ENCODE assay signal across 15 cellular contexts in the genomic region with DNA sequence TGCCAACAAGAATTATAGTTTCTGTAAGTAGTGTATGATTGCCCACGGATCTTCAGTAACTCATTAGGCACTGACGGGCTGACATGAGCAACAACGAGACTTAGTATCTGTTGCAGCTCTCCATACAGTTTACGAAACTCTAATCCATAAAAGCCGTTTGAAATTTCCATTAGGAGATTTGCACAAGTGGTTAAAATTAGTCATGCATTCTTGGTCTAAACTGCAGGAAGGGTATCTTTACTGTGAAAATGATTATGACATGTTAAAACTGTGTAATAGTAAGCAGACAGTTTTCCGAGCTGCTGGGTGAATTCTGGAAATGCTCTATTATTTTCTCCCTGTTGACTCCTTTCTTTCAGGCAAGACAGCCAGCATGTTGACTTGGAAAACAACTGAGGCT.
DNase-seq lines count a peak whose midpoint lies in the region; TF ChIP-seq lines count a peak whose summit lies in the region.
"Had no signal": no experiment of that assay in that cellular context is flagged by ENCODE, and none has a peak within 500 bp of the region (broad histone marks: within the 10 kb centered on the region; RNA-seq: fewer than 3 reads in every experiment).

No MANE protein-coding gene starts in this region.

- H3K4me3 ChIP-seq in HFF-Myc (replicated peaks; ENCODE audit: low read depth, low read length): no peak overlapping the region
- no peak overlapping the region for H3K4me3 ChIP-seq in hepatocyte
- no peak overlapping the region for H3K4me3 ChIP-seq in vagina
- H3K4me3 ChIP-seq: BLaER1, MG63 had no signal

- H3K9me3 ChIP-seq in hepatocyte (ENCODE audit: low read depth) (no peaks in the 10 kb centered on the region), vagina (peaks cover 3% of the 10 kb centered on the region)
- H3K9me3 ChIP-seq: BLaER1, MG63 had no signal

- H3K27ac ChIP-seq in hepatocyte: peak overlapping the region; percentile 34
- peak overlapping the region; percentile 37 for H3K27ac ChIP-seq in vagina
- H3K27ac ChIP-seq: BLaER1 had no signal

- no peaks in the 10 kb centered on the region for H4K20me1 ChIP-seq in hepatocyte (ENCODE audit: insufficient read depth, poor library complexity, severe bottlenecking)
- H4K20me1 ChIP-seq: BLaER1 had no signal

- no peaks in the 10 kb centered on the region for H3K36me3 ChIP-seq in hepatocyte (replicated peaks; ENCODE audit: insufficient read depth, low read depth)
- no peaks in the 10 kb centered on the region for H3K36me3 ChIP-seq in vagina
- H3K36me3 ChIP-seq: BLaER1, MG63 had no signal

- no peak for TF ChIP-seq POLR2A in vagina (IDR thresholded peaks at IDR 0.05)

- no peaks in the 10 kb centered on the region for H3K79me2 ChIP-seq in hepatocyte

- peak; percentile 4 for DNase-seq in HFF-Myc (ENCODE audit: extremely low read depth, low read depth)
- DNase-seq in amniotic epithelial cell (ENCODE audit: low read depth): peak; percentile 85
- peak; percentile 23 for DNase-seq in hepatocyte (ENCODE audit: low spot score)
- DNase-seq in vagina (ENCODE audit: extremely low spot score in 2 of 2): no peak
- DNase-seq in stimulated activated CD4-positive, alpha-beta T cell treated with anti-CD3 and anti-CD28 coated beads, Interleukin-4, amount 100 ng/mL, for 24 hours: no peak
- no peak for DNase-seq in CD1c-positive myeloid dendritic cell (ENCODE audit: extremely low spot score)
- DNase-seq in GM19238 (ENCODE audit: insufficient read length, low spot score): no peak
- DNase-seq: H7, MG63, NCI-H1092 treated with DMSO at 0.1 percent for 48 hours, NCI-H1694, NCI-H345, NCI-H69, SHP77 treated with DMSO at 0.1 percent for 48 hours had no signal

- H3K9me2 ChIP-seq in hepatocyte (replicated peaks; ENCODE audit: insufficient read depth): no peaks in the 10 kb centered on the region

- H3K4me1 ChIP-seq in hepatocyte (ENCODE audit: insufficient read depth) (no peaks in the 10 kb centered on the region), vagina (no peaks in the 10 kb centered on the region)
- H3K4me1 ChIP-seq: BLaER1 had no signal

- H3K27me3 ChIP-seq in hepatocyte (no peaks in the 10 kb centered on the region), vagina (no peaks in the 10 kb centered on the region)
- H3K27me3 ChIP-seq: BLaER1, MG63 had no signal

- peak overlapping the region; percentile 43 for H3K4me2 ChIP-seq in hepatocyte
- H3K4me2 ChIP-seq: BLaER1 had no signal

- intact Hi-C loops in vagina (cut with DNase I): no loop called here

- 46% methylated on average over 6 of the region's 6 CpGs for WGBS in hepatocyte (ENCODE audit: low lambda C conversion rate, missing lambda C conversion rate)

- no peak overlapping the region for H2AFZ ChIP-seq in hepatocyte

- TF ChIP-seq CTCF in HFF-Myc (IDR thresholded peaks at IDR 0.05; ENCODE audit: low read depth, low read length, missing control alignments): no peak
- TF ChIP-seq CTCF in hepatocyte (IDR thresholded peaks at IDR 0.05; ENCODE audit: poor library complexity): no peak
- TF ChIP-seq CTCF in vagina (IDR thresholded peaks at IDR 0.05): no peak

Comparison
In these comparisons a context has a peak if more than half of its experiments do, and no peak if none do; other contexts are left out.
1. DNase-seq: peak in HFF-Myc (single experiment), amniotic epithelial cell (single experiment) and hepatocyte (single experiment); none in vagina (0 of 2), stimulated activated CD4-positive, alpha-beta T cell treated with anti-CD3 and anti-CD28 coated beads, Interleukin-4, amount 100 ng/mL, for 24 hours (single experiment), CD1c-positive myeloid dendritic cell (single experiment) and GM19238 (single experiment).